In the genomic region with DNA sequence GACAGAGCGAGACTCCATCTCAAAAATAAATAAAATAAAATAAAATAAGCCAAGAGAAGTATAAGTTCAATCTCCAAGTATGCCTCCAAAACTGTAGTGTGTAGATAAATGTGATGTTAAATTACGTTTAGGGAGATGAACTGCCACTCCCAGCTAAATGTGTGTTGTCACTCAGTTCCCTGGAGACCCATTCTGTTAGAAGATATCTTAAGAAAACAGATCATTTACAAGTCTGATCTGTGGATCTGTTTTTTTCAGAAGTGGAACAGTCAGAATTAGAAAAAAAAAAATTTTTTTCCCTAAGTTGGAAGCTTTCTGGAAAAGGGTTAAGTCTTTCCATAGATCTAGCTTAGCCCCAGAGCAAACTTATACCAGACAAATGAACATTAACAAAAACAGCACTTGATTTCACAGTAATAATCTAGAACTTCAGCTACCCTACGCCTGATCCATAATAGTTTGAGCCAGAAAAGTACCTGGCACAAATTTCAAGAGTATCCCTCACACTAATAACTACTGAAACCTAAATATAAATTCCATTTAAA, we compare ENCODE assay signal across 29 cellular contexts. TPM values are rescaled to one million over a fixed set of nuclear protein-coding genes. Genes with fewer than 3 reads are reported as not detected.
DNase-seq lines count a peak whose midpoint lies in the region; ATAC-seq, FAIRE-seq and TF ChIP-seq lines count a peak whose summit lies in the region.
"Had no signal": no experiment of that assay in that cellular context is flagged by ENCODE, and none has a peak within 500 bp of the region (broad histone marks: within the 10 kb centered on the region; RNA-seq: fewer than 3 reads in every experiment).

No MANE protein-coding gene starts in this region.

- H3K4me3 Mint-ChIP-seq in activated T-cell treated with anti-CD3 and anti-CD28 coated beads, Interleukin-2, amount 50 U/mL, for 72 hours, result no peak overlapping the region
- H3K4me3 Mint-ChIP-seq in chondrocyte (ENCODE audit: unreplicated experiment) (no peak overlapping the region), progenitor cell of endocrine pancreas (ENCODE audit: low read depth) (no peak overlapping the region)
- H3K4me3 Mint-ChIP-seq: activated CD4-positive, alpha-beta memory T cell treated with anti-CD3 and anti-CD28 coated beads, Interleukin-2, amount 10 ng/mL, durations not matched to agents 7 days and 5 days; central memory CD8-positive, alpha-beta T cell; memory B cell had no signal

- H3K27me3 Mint-ChIP-seq in activated T-cell treated with anti-CD3 and anti-CD28 coated beads, Interleukin-2, amount 50 U/mL, for 72 hours (ENCODE audit: low read depth), result no peaks in the 10 kb centered on the region
- H3K27me3 Mint-ChIP-seq in chondrocyte (ENCODE audit: low read depth) (no peaks in the 10 kb centered on the region), progenitor cell of endocrine pancreas (no peaks in the 10 kb centered on the region)
- H3K27me3 Mint-ChIP-seq: activated CD4-positive, alpha-beta memory T cell treated with anti-CD3 and anti-CD28 coated beads, Interleukin-2, amount 10 ng/mL, durations not matched to agents 7 days and 5 days; CD4-positive, CD25-positive, alpha-beta regulatory T cell; central memory CD8-positive, alpha-beta T cell; memory B cell had no signal

- no peak for TF ChIP-seq POLR2A in GM12892 (IDR thresholded peaks at IDR 0.05; ENCODE audit: low read depth, low read length)

- no peaks in the 10 kb centered on the region for H3K9me3 Mint-ChIP-seq in activated T-cell treated with anti-CD3 and anti-CD28 coated beads, Interleukin-2, amount 50 U/mL, for 72 hours
- H3K9me3 Mint-ChIP-seq in chondrocyte (ENCODE audit: low read depth) (no peaks in the 10 kb centered on the region), progenitor cell of endocrine pancreas (ENCODE audit: low read depth) (no peaks in the 10 kb centered on the region)
- H3K9me3 Mint-ChIP-seq: activated CD4-positive, alpha-beta memory T cell treated with anti-CD3 and anti-CD28 coated beads, Interleukin-2, amount 10 ng/mL, durations not matched to agents 7 days and 5 days; central memory CD8-positive, alpha-beta T cell had no signal

- peak overlapping the region; percentile 76 for H3K27ac Mint-ChIP-seq in activated T-cell treated with anti-CD3 and anti-CD28 coated beads, Interleukin-2, amount 50 U/mL, for 72 hours
- H3K27ac Mint-ChIP-seq in chondrocyte (ENCODE audit: unreplicated experiment) (peak overlapping the region; percentile 94), progenitor cell of endocrine pancreas (peak overlapping the region; percentile 49)
- H3K27ac Mint-ChIP-seq: activated CD4-positive, alpha-beta memory T cell treated with anti-CD3 and anti-CD28 coated beads, Interleukin-2, amount 10 ng/mL, durations not matched to agents 7 days and 5 days; CD4-positive, CD25-positive, alpha-beta regulatory T cell; memory B cell had no signal

- TF ChIP-seq CTCF in chondrocyte (IDR thresholded peaks at IDR 0.05) (no peak), progenitor cell of endocrine pancreas (IDR thresholded peaks at IDR 0.05; ENCODE audit: unreplicated experiment) (no peak)

- peak; percentile 54 for FAIRE-seq in GM12892 (lab: Jason Lieb, UNC)
- FAIRE-seq: endothelial cell of umbilical vein had no signal

- no peak for DNase-seq in activated T-cell treated with anti-CD3 and anti-CD28 coated beads, Interleukin-2, amount 50 U/mL, for 72 hours
- no peak for DNase-seq in activated T-cell treated with anti-CD3 and anti-CD28 coated beads, Interleukin-2, amount 50 U/mL, for 48 hours
- DNase-seq in GM12892 (ENCODE audit: insufficient read length) (no peak), chondrocyte (ENCODE audit: low spot score) (no peak), progenitor cell of endocrine pancreas (ENCODE audit: low spot score, unreplicated experiment) (no peak), Ammon's horn (ENCODE audit: low spot score) (no peak)
- no peak for DNase-seq in activated CD4-positive, CD25-positive, alpha-beta regulatory T cell (lab: John Stamatoyannopoulos, UW)
- DNase-seq: activated CD4-positive, alpha-beta memory T cell treated with anti-CD3 and anti-CD28 coated beads, Interleukin-2, amount 10 ng/mL, durations not matched to agents 7 days and 5 days; activated naive CD4-positive, alpha-beta T cell; activated T-cell treated with anti-CD3 and anti-CD28 coated beads for 4 hours; anterior cingulate cortex; CD4-positive, CD25-positive, alpha-beta regulatory T cell; dorsolateral prefrontal cortex; heart left ventricle; left cardiac atrium; NCI-H1092 treated with DMSO at 0.1 percent for 48 hours; NCI-H187 treated with DMSO at 0.1 percent for 48 hours; NCI-H226; NCI-H748 treated with DMSO at 0.1 percent for 48 hours; ovary; RPMI8226; stimulated activated CD4-positive, alpha-beta T cell treated with anti-CD3 and anti-CD28 coated beads, Interleukin-4, amount 100 ng/mL, for 1 hour; stimulated activated naive CD4-positive, alpha-beta T cell; T1000 had no signal

- H3K36me3 Mint-ChIP-seq in activated T-cell treated with anti-CD3 and anti-CD28 coated beads, Interleukin-2, amount 50 U/mL, for 72 hours (ENCODE audit: insufficient read depth in 2 of 2), result peaks cover 1 to 9% of the 10 kb centered on the region in 2 donors
- H3K36me3 Mint-ChIP-seq in chondrocyte (ENCODE audit: low read depth) (peaks cover 2% of the 10 kb centered on the region), progenitor cell of endocrine pancreas (ENCODE audit: insufficient read depth) (peaks cover 4% of the 10 kb centered on the region)

- peaks cover 64% of the 10 kb centered on the region for H3K4me1 Mint-ChIP-seq in activated T-cell treated with anti-CD3 and anti-CD28 coated beads, Interleukin-2, amount 50 U/mL, for 72 hours (ENCODE audit: low read depth)
- peaks cover 76% of the 10 kb centered on the region for H3K4me1 Mint-ChIP-seq in chondrocyte (ENCODE audit: low read depth)
- H3K4me1 Mint-ChIP-seq in progenitor cell of endocrine pancreas (ENCODE audit: low read depth), result peaks cover 13% of the 10 kb centered on the region

- no peak for ATAC-seq in activated T-cell treated with anti-CD3 and anti-CD28 coated beads, Interleukin-2, amount 50 U/mL, for 72 hours (replicated peaks in 1 of 2)
- ATAC-seq in HG03432 (IDR thresholded peaks at IDR 0.05; ENCODE audit: unreplicated experiment), result no peak
- ATAC-seq: HCT116, heart left ventricle, left cardiac atrium had no signal

RNA-seq across cellular contexts. Expression of gene CELF1, which starts 18.2 kb away (rescaled TPM):
- 100 to 1,000 TPM; 128 to 149 TPM for total RNA-seq in activated T-cell treated with anti-CD3 and anti-CD28 coated beads, Interleukin-2, amount 50 U/mL, for 72 hours
- 46.9 TPM for polyA plus RNA-seq in GM12892 (2012; ENCODE audit: missing spikeins)
- 82.2 to 90.2 TPM (median 87.7 TPM) in 3 replicates for total RNA-seq in chondrocyte
- 161 and 163 TPM in 2 replicates for total RNA-seq in progenitor cell of endocrine pancreas

RNA-seq across cellular contexts. Expression of gene PTPMT1, which starts 30.6 kb away (rescaled TPM):
- 10 to 100 TPM; 37.0 to 40.1 TPM for total RNA-seq in activated T-cell treated with anti-CD3 and anti-CD28 coated beads, Interleukin-2, amount 50 U/mL, for 72 hours
- polyA plus RNA-seq in GM12892 (2012; ENCODE audit: missing spikeins), result 49.1 TPM
- total RNA-seq in chondrocyte (40.4 to 48.8 TPM (median 43.5 TPM) in 3 replicates), progenitor cell of endocrine pancreas (45.6 and 47.6 TPM in 2 replicates)

RNA-seq across cellular contexts. Expression of gene KBTBD4, which starts 44.0 kb away (rescaled TPM):
- total RNA-seq in activated T-cell treated with anti-CD3 and anti-CD28 coated beads, Interleukin-2, amount 50 U/mL, for 72 hours, result 10 to 100 TPM; 17.2 to 18.6 TPM
- 20.1 TPM for polyA plus RNA-seq in GM12892 (2012; ENCODE audit: missing spikeins)
- 11.1 to 16.5 TPM (median 12.9 TPM) in 3 replicates for total RNA-seq in chondrocyte
- 16.6 and 18.1 TPM in 2 replicates for total RNA-seq in progenitor cell of endocrine pancreas

RNA-seq across cellular contexts. Expression of gene NDUFS3, which starts 44.1 kb away (rescaled TPM):
- total RNA-seq in activated T-cell treated with anti-CD3 and anti-CD28 coated beads, Interleukin-2, amount 50 U/mL, for 72 hours, result 10 to 100 TPM; 78.9 to 84.2 TPM
- 135 TPM for polyA plus RNA-seq in GM12892 (2012; ENCODE audit: missing spikeins)
- total RNA-seq in chondrocyte (63.6 to 102 TPM (median 70.3 TPM) in 3 replicates), progenitor cell of endocrine pancreas (102 and 109 TPM in 2 replicates)

RNA-seq across cellular contexts. Expression of gene FAM180B, which starts 51.7 kb away (rescaled TPM):
- under 1 TPM; 0.16 to 0.24 TPM for total RNA-seq in activated T-cell treated with anti-CD3 and anti-CD28 coated beads, Interleukin-2, amount 50 U/mL, for 72 hours
- not detected for polyA plus RNA-seq in GM12892 (2012; ENCODE audit: missing spikeins)
- total RNA-seq in chondrocyte, result not detected in 3 replicates
- total RNA-seq in progenitor cell of endocrine pancreas, result 0.26 and 0.29 TPM in 2 replicates
- total RNA-seq: endothelial cell of umbilical vein, ovary had no signal
- polyA plus RNA-seq: CD4-positive, CD25-positive, alpha-beta regulatory T cell; endothelial cell of umbilical vein had no signal
